In the genomic region with DNA sequence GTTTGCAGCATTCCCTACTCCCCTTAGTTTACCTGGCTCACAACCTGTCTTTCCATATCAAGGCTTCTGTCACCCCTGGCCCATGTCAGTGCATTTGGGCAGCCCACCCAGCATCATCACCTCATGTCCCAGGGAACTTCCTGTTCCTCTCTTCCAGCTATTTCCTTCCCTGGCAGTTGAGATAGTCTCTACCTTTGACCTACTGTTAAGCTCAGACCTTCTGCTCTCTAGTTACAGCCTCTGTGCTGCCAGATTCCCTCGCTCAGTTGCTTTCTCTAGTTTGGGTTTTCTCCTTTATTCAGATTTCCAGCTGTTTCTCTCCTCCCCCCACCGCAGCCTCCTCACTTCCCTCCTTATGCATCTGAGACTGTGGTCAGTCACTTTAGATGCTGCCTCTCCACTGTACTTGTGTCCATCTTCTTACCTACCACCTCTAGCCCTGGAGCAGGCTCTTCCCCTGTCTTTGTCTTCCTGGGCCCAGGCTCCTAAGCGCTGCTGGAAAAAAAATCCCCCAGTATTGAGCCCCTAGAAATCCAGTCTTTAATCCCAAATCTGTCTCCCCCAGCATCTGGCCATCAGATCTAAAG, we compare ENCODE assay signal across 21 cellular contexts. TPM values are rescaled to one million over a fixed set of nuclear protein-coding genes. Genes with fewer than 3 reads are reported as not detected.
DNase-seq lines count a peak whose midpoint lies in the region; ATAC-seq, FAIRE-seq and TF ChIP-seq lines count a peak whose summit lies in the region.
"Had no signal": no experiment of that assay in that cellular context is flagged by ENCODE, and none has a peak within 500 bp of the region (broad histone marks: within the 10 kb centered on the region; RNA-seq: fewer than 3 reads in every experiment).

No MANE protein-coding gene starts in this region.

- POLR2A ChIA-PET in HepG2 (lab: Yijun Ruan, JAX), result interaction anchor here (1.4 kb wide), 1 partner anchor 13 kb away, joined by 3 read pairs; no protein-coding TSS in a partner anchor

- BruUV-seq in HepG2 (replicated peaks; lab: Mats Ljungman, UMichigan), result no TSS peak

- H3K79me2 ChIP-seq in HepG2 (ENCODE audit: insufficient read depth, low read length), result peaks cover 64% of the 10 kb centered on the region

- no peak overlapping the region for H2AFZ ChIP-seq in HepG2 (ENCODE audit: low read length)

- H3K4me1 ChIP-seq in liver (ENCODE audit: control insufficient read depth in 4 of 4, insufficient read depth in 4 of 4, low read length in 3 of 4) (peaks cover 2 to 11% (median 4%) of the 10 kb centered on the region in 4 donors), HepG2 (ENCODE audit: insufficient read depth, low read length) (peaks cover 13% of the 10 kb centered on the region), esophagus muscularis mucosa (peaks cover 56 to 87% (median 74%) of the 10 kb centered on the region in 4 donors), mucosa of descending colon (ENCODE audit: low read depth) (peaks cover 48% of the 10 kb centered on the region)

- ATAC-seq in HepG2 (no peak), mucosa of descending colon (peak; percentile 74), HG02938 (IDR thresholded peaks at IDR 0.05; ENCODE audit: unreplicated experiment) (no peak)
- ATAC-seq: activated T-cell treated with anti-CD3 and anti-CD28 coated beads, Interleukin-2, amount 50 U/mL, for 72 hours had no signal

- H3K27me3 ChIP-seq in liver (ENCODE audit: control insufficient read depth in 4 of 4, insufficient read depth in 4 of 4, low read length in 3 of 4), result no peaks in the 10 kb centered on the region
- no peaks in the 10 kb centered on the region for H3K27me3 ChIP-seq in HepG2 (ENCODE audit: control insufficient read depth in 1 of 2, insufficient read depth in 2 of 2, low read length in 2 of 2)
- H3K27me3 ChIP-seq in esophagus muscularis mucosa, result no peaks in the 10 kb centered on the region

- 79% methylated on average over 3 of the region's 3 CpGs for WGBS in liver
- WGBS in HepG2 (ENCODE audit: low lambda C conversion rate), result 95% methylated on average over 3 of the region's 3 CpGs
- WGBS in esophagus muscularis mucosa, result 80% methylated on average over 3 of the region's 3 CpGs

- FAIRE-seq in HepG2 (lab: Jason Lieb, UNC), result no peak
- FAIRE-seq: bronchial epithelial cell had no signal

- no peak for DNase-seq in HepG2 (ENCODE audit: low spot score)
- DNase-seq in esophagus muscularis mucosa (ENCODE audit: extremely low spot score), result peak; percentile 75
- no peak for DNase-seq in mucosa of descending colon
- DNase-seq in SHP77 treated with DMSO at 0.1 percent for 48 hours (lab: John Stamatoyannopoulos, UW), result no peak
- DNase-seq in GM19240 (ENCODE audit: insufficient read length, low spot score), result no peak
- no peak for DNase-seq in NAMALWA (ENCODE audit: low spot score)
- DNase-seq: activated naive CD8-positive, alpha-beta T cell treated with anti-CD3 and anti-CD28 coated beads, Interleukin-2, amount 10 ng/mL, durations not matched to agents 7 days and 5 days; activated T-cell treated with anti-CD3 and anti-CD28 coated beads, Interleukin-2, amount 50 U/mL, for 72 hours; CD4-positive, CD25-positive, alpha-beta regulatory T cell; glutamatergic neuron; immature natural killer cell; NCI-H1417 treated with DMSO at 0.1 percent for 48 hours; nephron progenitor cell; retina; stimulated activated naive CD4-positive, alpha-beta T cell treated with Interleukin-2 at 50 U/mL for 16 hours; SW 1271; trophoblast cell had no signal

- TF ChIP-seq EP300 in HepG2 (IDR thresholded peaks at IDR 0.05; ENCODE audit: low read depth in 2 of 2, low read length in 2 of 2) (no peak), HepG2 (CRISPR knock-in tag; IDR thresholded peaks at IDR 0.05; ENCODE audit: borderline replicate concordance) (no peak), esophagus muscularis mucosa (IDR thresholded peaks at IDR 0.05) (no peak)

- H3K9me3 ChIP-seq in liver (ENCODE audit: control insufficient read depth in 4 of 4, low read length in 3 of 4) (no peaks in the 10 kb centered on the region), HepG2 (ENCODE audit: low read length) (no peaks in the 10 kb centered on the region), esophagus muscularis mucosa (no peaks in the 10 kb centered on the region), mucosa of descending colon (no peaks in the 10 kb centered on the region)

- H3K4me3 ChIP-seq in liver (ENCODE audit: low read depth in 1 of 3, low read length in 3 of 3), result no peak overlapping the region
- H3K4me3 ChIP-seq in HepG2 (replicated peaks in 1 of 3; ENCODE audit: insufficient read depth in 1 of 3, low read depth in 2 of 3, low read length in 3 of 3), result no peak overlapping the region
- no peak overlapping the region for H3K4me3 ChIP-seq in esophagus muscularis mucosa
- H3K4me3 ChIP-seq in mucosa of descending colon, result no peak overlapping the region

- no peak for TF ChIP-seq POLR2A in HepG2 (IDR thresholded peaks at IDR 0.05; ENCODE audit: insufficient read depth in 1 of 2, low read depth in 2 of 2, low read length in 2 of 2)
- TF ChIP-seq POLR2A in esophagus muscularis mucosa (IDR thresholded peaks at IDR 0.05; ENCODE audit: low read depth), result no peak

- no peak for TF ChIP-seq CTCF in liver (IDR thresholded peaks at IDR 0.05; ENCODE audit: low read depth, low read length, missing input control)
- TF ChIP-seq CTCF in HepG2 (CRISPR knock-in tag; IDR thresholded peaks at IDR 0.05), result no peak
- TF ChIP-seq CTCF in esophagus muscularis mucosa (IDR thresholded peaks at IDR 0.05), result no peak
- TF ChIP-seq CTCF in mucosa of descending colon (IDR thresholded peaks at IDR 0.05), result no peak

- H3K4me2 ChIP-seq in HepG2 (ENCODE audit: low read depth, low read length), result no peak overlapping the region

- no peak overlapping the region for H3K9ac ChIP-seq in liver (ENCODE audit: low read depth in 1 of 2, low read length in 2 of 2)
- no peak overlapping the region for H3K9ac ChIP-seq in HepG2 (ENCODE audit: insufficient read depth, low read depth, low read length)

- H4K20me1 ChIP-seq in HepG2 (ENCODE audit: insufficient read depth, low read length), result no peaks in the 10 kb centered on the region; the same call in 1 of the 2 replicates

- H3K27ac ChIP-seq in liver (ENCODE audit: low read depth in 1 of 2, low read length in 2 of 2) (no peak overlapping the region), HepG2 (ENCODE audit: extremely low read length, insufficient read depth, low read length) (no peak overlapping the region), esophagus muscularis mucosa (replicated peaks in 1 of 4) (peak overlapping the region; percentile 59 to 77 (median 71))
- H3K27ac ChIP-seq: VCaP had no signal

- intact Hi-C loops in HepG2 (cut with micrococcal nuclease; ENCODE audit: unreplicated experiment), result no loop called here
- intact Hi-C loops in esophagus muscularis mucosa (cut with DNase I), result no loop called here
- intact Hi-C loops in mucosa of descending colon (cut with DNase I, micrococcal nuclease), result no loop called here

- TF ChIP-seq RAD21 in liver (IDR thresholded peaks at IDR 0.05) (no peak), HepG2 (CRISPR knock-in tag; IDR thresholded peaks at IDR 0.05) (no peak)

- no peaks in the 10 kb centered on the region for H3K36me3 ChIP-seq in liver (ENCODE audit: control insufficient read depth in 4 of 4, insufficient read depth in 3 of 4, low read depth in 1 of 4, low read length in 3 of 4)
- peaks cover 2 to 4% of the 10 kb centered on the region in 2 experiments; a peak in 2 of 5 replicates for H3K36me3 ChIP-seq in HepG2 (replicated peaks in 1 of 2; ENCODE audit: control insufficient read depth in 1 of 2, insufficient read depth in 2 of 2, low read length in 2 of 2)
- no peaks in the 10 kb centered on the region for H3K36me3 ChIP-seq in esophagus muscularis mucosa
- H3K36me3 ChIP-seq in mucosa of descending colon (ENCODE audit: low read depth), result no peaks in the 10 kb centered on the region

- in situ Hi-C loops in HepG2 (cut with HindIII; ENCODE audit: extremely low pct_ligation_motif_present, low pct_unique_long_range_greater_than_20kb), result no loop called here

- CTCF ChIA-PET in HepG2 (lab: Yijun Ruan, JAX; ENCODE audit: low intra/inter-chr PET ratio, low total read pairs), result no interaction called here

TF ChIP-seq in liver, 16 proteins besides CTCF, POLR2A, EP300 and RAD21:
- TF ChIP-seq GABPA (IDR thresholded peaks at IDR 0.05 in 1 of 2, conservative IDR thresholded peaks at IDR 0.05 in 1 of 2) (no peak), RXRA (IDR thresholded peaks at IDR 0.05) (peak in 1 of 2 donors; percentile 9), NR2F2 (IDR thresholded peaks at IDR 0.05) (peak; percentile 68)
TF ChIP-seq in liver: peak in this region for 2.

TF ChIP-seq in HepG2, 621 proteins besides CTCF, POLR2A, EP300 and RAD21 (continues in another document):
- TF ChIP-seq YEATS4 (CRISPR knock-in tag; IDR thresholded peaks at IDR 0.05; ENCODE audit: borderline replicate concordance) (no peak), RXRB (CRISPR knock-in tag; IDR thresholded peaks at IDR 0.05; ENCODE audit: borderline replicate concordance) (no peak), HHEX (CRISPR knock-in tag; IDR thresholded peaks at IDR 0.05) (no peak)

RNA-seq across cellular contexts. Expression of a gene that starts 16.3 kb away (rescaled TPM):
- total RNA-seq in liver, result 1 to 10 TPM; 9.5 to 9.9 TPM
- polyA plus RNA-seq in liver, result 10 to 100 TPM in 1 of 2 donors, 1 to 10 TPM in 1; 5.8 to 10.6 TPM
- 33.3 and 37.2 TPM in 2 replicates for total RNA-seq in HepG2 (2016; rRNA removed; fragmentation: Illumina TruSeq; extraction: Trizol)
- 4.1 and 4.3 TPM in 2 replicates for total RNA-seq in HepG2 (2016; cell fraction: cytosol; rRNA removed; fragmentation: Illumina TruSeq; extraction: Trizol; ENCODE audit: low read depth)
- 31.0 and 34.8 TPM in 2 replicates for total RNA-seq in HepG2 (2016; cell fraction: insoluble cytoplasmic fraction; rRNA removed; fragmentation: Illumina TruSeq; extraction: Trizol)
- total RNA-seq in HepG2 (2016; cell fraction: membrane; rRNA removed; fragmentation: Illumina TruSeq; extraction: Trizol), result 16.1 and 17.5 TPM in 2 replicates
- total RNA-seq in HepG2 (2016; cell fraction: nucleus; rRNA removed; fragmentation: Illumina TruSeq; extraction: Trizol), result 22.9 and 26.4 TPM in 2 replicates
- polyA plus RNA-seq in HepG2 (2011; rRNA removed), result 16.8 and 17.7 TPM in 2 replicates
- 14.7 and 18.4 TPM in 2 replicates for polyA plus RNA-seq in HepG2 (2011; cell fraction: cytosol; rRNA removed)
- 21.4 and 23.7 TPM in 2 replicates for polyA plus RNA-seq in HepG2 (2011; cell fraction: nucleus; rRNA removed)
- polyA plus RNA-seq in HepG2 (2012), result 20.9 and 24.3 TPM in 2 replicates
- polyA plus RNA-seq in HepG2 (2016; cell fraction: cytosol; fragmentation: Illumina TruSeq; extraction: Trizol; ENCODE audit: low read depth), result 2.4 and 2.5 TPM in 2 replicates
- 33.0 and 39.3 TPM in 2 replicates for polyA plus RNA-seq in HepG2 (2016; cell fraction: insoluble cytoplasmic fraction; fragmentation: Illumina TruSeq; extraction: Trizol; ENCODE audit: low read depth)
- polyA plus RNA-seq in HepG2 (2016; cell fraction: membrane; fragmentation: Illumina TruSeq; extraction: Trizol; ENCODE audit: low read depth), result 9.4 and 10.0 TPM in 2 replicates
- 31.1 and 31.8 TPM in 2 replicates for polyA plus RNA-seq in HepG2 (2016; cell fraction: nucleus; fragmentation: Illumina TruSeq; extraction: Trizol; ENCODE audit: insufficient read depth, low read depth)
- 27.4 and 30.1 TPM in 2 replicates for polyA minus RNA-seq in HepG2 (2011; rRNA and poly(A)+ RNA removed; ENCODE audit: low replicate concordance)
- 12.4 and 15.0 TPM in 2 replicates for polyA minus RNA-seq in HepG2 (2011; cell fraction: cytosol; rRNA and poly(A)+ RNA removed)
- polyA minus RNA-seq in HepG2 (2011; cell fraction: nucleus; rRNA and poly(A)+ RNA removed), result 23.0 and 24.9 TPM in 2 replicates
- 10 to 100 TPM; 21.2 to 49.0 (median 41.0) TPM for total RNA-seq in esophagus muscularis mucosa
- total RNA-seq in mucosa of descending colon, result 10 to 100 TPM; 33.2 to 35.1 (median 33.4) TPM

Comparison
In these comparisons a context has a peak if more than half of its experiments do, and no peak if none do; other contexts are left out.
1. H3K27ac ChIP-seq: peak in esophagus muscularis mucosa (4 of 4); none in liver (0 of 2) and HepG2 (single experiment).